24 cellular contexts compared by ENCODE assay signal in genomic region chr16:27491894-27492587, GRCh38. TPM values are rescaled to one million over a fixed set of nuclear protein-coding genes. Genes with fewer than 3 reads are reported as not detected.
DNase-seq lines count a peak whose midpoint lies in the region; ATAC-seq, FAIRE-seq and TF ChIP-seq lines count a peak whose summit lies in the region.
"Had no signal": no experiment of that assay in that cellular context is flagged by ENCODE, and none has a peak within 500 bp of the region (broad histone marks: within the 10 kb centered on the region; RNA-seq: fewer than 3 reads in every experiment).

No MANE protein-coding gene starts in this region.

- POLR2A ChIA-PET in activated CD4-positive, alpha-beta memory T cell treated with anti-CD3 and anti-CD28 coated beads, Interleukin-2, amount 10 ng/mL, durations not matched to agents 7 days and 5 days (lab: Charles Lee) = no interaction called here
- POLR2A ChIA-PET in activated CD4-positive, alpha-beta memory T cell treated with anti-CD3 and anti-CD28 coated beads for 36 hours (lab: Charles Lee) = no interaction called here

- intact Hi-C loops in activated CD4-positive, alpha-beta memory T cell treated with anti-CD3 and anti-CD28 coated beads for 36 hours (cut with micrococcal nuclease) = no loop called here

- peak overlapping the region; percentile 10 for H3K27ac Mint-ChIP-seq in activated CD4-positive, alpha-beta memory T cell treated with anti-CD3 and anti-CD28 coated beads, Interleukin-2, amount 10 ng/mL, durations not matched to agents 7 days and 5 days
- no peak overlapping the region for H3K27ac Mint-ChIP-seq in activated CD4-positive, alpha-beta memory T cell treated with anti-CD3 and anti-CD28 coated beads for 36 hours
- H3K27ac Mint-ChIP-seq in stimulated activated naive B cell treated with anti-CD40 and anti-IgM and Interleukin-4, amounts not matched to agents 10 μg/mL and 1 μg/mL and 100 μg/mL, for 72 hours = peak overlapping the region; percentile 44

- no peak overlapping the region for H3K4me3 ChIP-seq in bronchial epithelial cell (ENCODE audit: low read depth, low read length)
- H3K4me3 ChIP-seq: ascending aorta, left lung had no signal

- H3K9me3 Mint-ChIP-seq in activated CD4-positive, alpha-beta memory T cell treated with anti-CD3 and anti-CD28 coated beads, Interleukin-2, amount 10 ng/mL, durations not matched to agents 7 days and 5 days = no peaks in the 10 kb centered on the region
- H3K9me3 Mint-ChIP-seq in activated CD4-positive, alpha-beta memory T cell treated with anti-CD3 and anti-CD28 coated beads for 36 hours = no peaks in the 10 kb centered on the region
- no peaks in the 10 kb centered on the region for H3K9me3 Mint-ChIP-seq in stimulated activated naive B cell treated with anti-CD40 and anti-IgM and Interleukin-4, amounts not matched to agents 10 μg/mL and 1 μg/mL and 100 μg/mL, for 72 hours

- CTCF ChIA-PET in activated CD4-positive, alpha-beta memory T cell treated with anti-CD3 and anti-CD28 coated beads, Interleukin-2, amount 10 ng/mL, durations not matched to agents 7 days and 5 days (lab: Charles Lee) = no interaction called here
- CTCF ChIA-PET in activated CD4-positive, alpha-beta memory T cell treated with anti-CD3 and anti-CD28 coated beads for 36 hours (lab: Charles Lee) = no interaction called here

- no peak for TF ChIP-seq CTCF in bronchial epithelial cell (IDR thresholded peaks at IDR 0.05; ENCODE audit: insufficient read depth, low read length, severe bottlenecking)

- DNase-seq in activated CD4-positive, alpha-beta memory T cell treated with anti-CD3 and anti-CD28 coated beads, Interleukin-2, amount 10 ng/mL, durations not matched to agents 7 days and 5 days = no peak
- DNase-seq in activated CD4-positive, alpha-beta memory T cell treated with anti-CD3 and anti-CD28 coated beads for 36 hours = no peak
- DNase-seq in bronchial epithelial cell (ENCODE audit: low read depth) (peak; percentile 15), kidney tubule cell (ENCODE audit: low spot score) (peak; percentile 42), NCI-H2029 treated with DMSO at 0.1 percent for 48 hours (lab: John Stamatoyannopoulos, UW) (no peak), AG08395 (ENCODE audit: low spot score) (no peak)
- no peak for DNase-seq in stimulated activated naive B cell treated with anti-CD40 and anti-IgM and Interleukin-4, amounts not matched to agents 10 μg/mL and 1 μg/mL and 100 μg/mL, for 72 hours
- DNase-seq: activated gamma-delta T cell treated with Interleukin-2 at 50 U/mL for 16 hours; Kasumi-1; left lung; NCI-H1092 treated with DMSO at 0.1 percent for 48 hours; NCI-H774; SK-N-SH; small intestine; stimulated activated CD4-positive, alpha-beta T cell treated with anti-CD3 and anti-CD28 coated beads, Interleukin-4, amount 100 ng/mL, for 4 hours; T1000 had no signal

- H3K27me3 Mint-ChIP-seq in activated CD4-positive, alpha-beta memory T cell treated with anti-CD3 and anti-CD28 coated beads, Interleukin-2, amount 10 ng/mL, durations not matched to agents 7 days and 5 days = no peaks in the 10 kb centered on the region
- H3K27me3 Mint-ChIP-seq in activated CD4-positive, alpha-beta memory T cell treated with anti-CD3 and anti-CD28 coated beads for 36 hours = no peaks in the 10 kb centered on the region
- H3K27me3 Mint-ChIP-seq in stimulated activated naive B cell treated with anti-CD40 and anti-IgM and Interleukin-4, amounts not matched to agents 10 μg/mL and 1 μg/mL and 100 μg/mL, for 72 hours = no peaks in the 10 kb centered on the region

- H3K36me3 ChIP-seq in bronchial epithelial cell (ENCODE audit: control insufficient read depth, insufficient read depth, low read length) = peaks cover 35% of the 10 kb centered on the region

- ATAC-seq in stimulated activated naive B cell treated with anti-CD40 and anti-IgM and Interleukin-4, amounts not matched to agents 10 μg/mL and 1 μg/mL and 100 μg/mL, for 72 hours (replicated peaks) = no peak
- ATAC-seq in GM21825 (IDR thresholded peaks at IDR 0.05; ENCODE audit: unreplicated experiment) = no peak
- ATAC-seq: activated CD4-positive, CD25-positive, alpha-beta regulatory T cell treated with anti-CD3 and anti-CD28 coated beads, Interleukin-2, amount 50 U/mL, for 24 hours; left lung; Panc1 had no signal

- peaks cover 36% of the 10 kb centered on the region for H3K36me3 Mint-ChIP-seq in activated CD4-positive, alpha-beta memory T cell treated with anti-CD3 and anti-CD28 coated beads, Interleukin-2, amount 10 ng/mL, durations not matched to agents 7 days and 5 days (ENCODE audit: low read depth)
- H3K36me3 Mint-ChIP-seq in activated CD4-positive, alpha-beta memory T cell treated with anti-CD3 and anti-CD28 coated beads for 36 hours = peaks cover 33% of the 10 kb centered on the region
- peaks cover 48 to 54% of the 10 kb centered on the region in 2 donors for H3K36me3 Mint-ChIP-seq in stimulated activated naive B cell treated with anti-CD40 and anti-IgM and Interleukin-4, amounts not matched to agents 10 μg/mL and 1 μg/mL and 100 μg/mL, for 72 hours

- peaks cover 2% of the 10 kb centered on the region for H3K4me1 Mint-ChIP-seq in activated CD4-positive, alpha-beta memory T cell treated with anti-CD3 and anti-CD28 coated beads, Interleukin-2, amount 10 ng/mL, durations not matched to agents 7 days and 5 days
- H3K4me1 Mint-ChIP-seq in activated CD4-positive, alpha-beta memory T cell treated with anti-CD3 and anti-CD28 coated beads for 36 hours (ENCODE audit: low read depth) = no peaks in the 10 kb centered on the region
- no peaks in the 10 kb centered on the region for H3K4me1 Mint-ChIP-seq in stimulated activated naive B cell treated with anti-CD40 and anti-IgM and Interleukin-4, amounts not matched to agents 10 μg/mL and 1 μg/mL and 100 μg/mL, for 72 hours

- no peak for FAIRE-seq in bronchial epithelial cell (lab: Jason Lieb, UNC)
- FAIRE-seq: colon, D721Med, frontal cortex, G401.6, small intestine had no signal

- no peaks in the 10 kb centered on the region for H3K27me3 ChIP-seq in bronchial epithelial cell (ENCODE audit: control insufficient read depth, insufficient read depth, low read length)
- H3K27me3 ChIP-seq: ascending aorta, left lung had no signal

- H3K4me3 Mint-ChIP-seq in activated CD4-positive, alpha-beta memory T cell treated with anti-CD3 and anti-CD28 coated beads, Interleukin-2, amount 10 ng/mL, durations not matched to agents 7 days and 5 days = no peak overlapping the region
- no peak overlapping the region for H3K4me3 Mint-ChIP-seq in activated CD4-positive, alpha-beta memory T cell treated with anti-CD3 and anti-CD28 coated beads for 36 hours
- no peak overlapping the region for H3K4me3 Mint-ChIP-seq in stimulated activated naive B cell treated with anti-CD40 and anti-IgM and Interleukin-4, amounts not matched to agents 10 μg/mL and 1 μg/mL and 100 μg/mL, for 72 hours

RNA-seq across cellular contexts. Expression of gene GTF3C1, which starts 57.7 kb away (rescaled TPM):
- 10 to 100 TPM; 48.9 to 53.6 TPM for total RNA-seq in activated CD4-positive, alpha-beta memory T cell treated with anti-CD3 and anti-CD28 coated beads, Interleukin-2, amount 10 ng/mL, durations not matched to agents 7 days and 5 days
- total RNA-seq in activated CD4-positive, alpha-beta memory T cell treated with anti-CD3 and anti-CD28 coated beads for 36 hours = 10 to 100 TPM; 50.6 to 52.9 TPM
- total RNA-seq in bronchial epithelial cell = 40.8 and 58.5 TPM in 2 replicates

RNA-seq across cellular contexts. Expression of gene KATNIP, which starts 57.9 kb away (rescaled TPM):
- 10 to 100 TPM; 15.8 to 18.1 TPM for total RNA-seq in activated CD4-positive, alpha-beta memory T cell treated with anti-CD3 and anti-CD28 coated beads, Interleukin-2, amount 10 ng/mL, durations not matched to agents 7 days and 5 days
- 10 to 100 TPM in 1 of 2 experiments, 1 to 10 TPM in 1; 9.8 to 13.7 TPM for total RNA-seq in activated CD4-positive, alpha-beta memory T cell treated with anti-CD3 and anti-CD28 coated beads for 36 hours
- total RNA-seq in bronchial epithelial cell = 14.7 and 21.8 TPM in 2 replicates

Comparison
In these comparisons a context has a peak if more than half of its experiments do, and no peak if none do; other contexts are left out.
1. DNase-seq: peak in bronchial epithelial cell (single experiment) and kidney tubule cell (single experiment); none in activated CD4-positive, alpha-beta memory T cell treated with anti-CD3 and anti-CD28 coated beads, Interleukin-2, amount 10 ng/mL, durations not matched to agents 7 days and 5 days (single experiment), activated CD4-positive, alpha-beta memory T cell treated with anti-CD3 and anti-CD28 coated beads for 36 hours (single experiment), stimulated activated naive B cell treated with anti-CD40 and anti-IgM and Interleukin-4, amounts not matched to agents 10 μg/mL and 1 μg/mL and 100 μg/mL, for 72 hours (single experiment), NCI-H2029 treated with DMSO at 0.1 percent for 48 hours (single experiment) and AG08395 (single experiment).